ENCODE assay signal across 31 cellular contexts in the genomic region with DNA sequence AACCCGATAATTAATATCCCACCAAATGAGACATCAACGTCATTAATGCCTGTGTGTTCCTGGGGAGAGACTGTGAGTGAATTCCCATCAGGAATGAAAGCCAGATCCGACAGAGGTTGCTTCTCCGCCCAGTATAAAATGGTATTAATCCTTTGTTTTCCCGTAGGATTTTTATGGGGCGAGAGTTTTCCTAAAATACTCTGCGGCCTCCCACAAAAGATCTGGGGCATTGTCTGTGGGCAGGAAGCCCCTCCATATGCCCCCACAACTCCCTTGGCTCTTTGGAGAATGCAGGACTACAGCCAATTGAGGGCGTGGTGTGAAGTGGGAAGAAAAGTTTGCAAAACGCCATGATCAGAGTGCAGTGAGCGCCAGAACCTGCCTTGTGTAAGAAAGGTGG. TPM values are rescaled to one million over a fixed set of nuclear protein-coding genes. Genes with fewer than 3 reads are reported as not detected.
"Had no signal": no experiment of that assay in that cellular context is flagged by ENCODE, and none has a peak within 500 bp of the region (broad histone marks: within the 10 kb centered on the region; RNA-seq: fewer than 3 reads in every experiment).

No MANE protein-coding gene starts in this region.

- H3K36me3 Mint-ChIP-seq: activated naive CD8-positive, alpha-beta T cell had no signal

- H3K4me1 Mint-ChIP-seq: activated B cell treated with CpG ODN at 0.5 μM for 24 hours; activated T-helper 17 cell treated with anti-CD3 and anti-CD28 coated beads, Interleukin-2, amount 50 U/mL, for 72 hours; T-helper 17 cell had no signal

- H3K4me3 Mint-ChIP-seq: activated B cell treated with CpG ODN at 0.5 μM for 24 hours; activated CD8-positive, alpha-beta T cell treated with anti-CD3 and anti-CD28 coated beads for 36 hours; activated naive CD8-positive, alpha-beta T cell; activated T-cell treated with anti-CD3 and anti-CD28 coated beads, Interleukin-2, amount 50 U/mL, for 4 hours; activated T-helper 17 cell treated with anti-CD3 and anti-CD28 coated beads, Interleukin-2, amount 50 U/mL, for 72 hours; T-helper 17 cell; T-helper 2 cell treated with Interferon-gamma antibody and Interleukin-4, amounts not matched to agents 5 μg/mL and 100 μg/mL, for 36 hours had no signal

- H3K9me3 Mint-ChIP-seq: activated B cell treated with CpG ODN at 0.5 μM for 24 hours; activated T-cell treated with anti-CD3 and anti-CD28 coated beads, Interleukin-2, amount 50 U/mL, for 4 hours; T-helper 2 cell treated with Interferon-gamma antibody and Interleukin-4, amounts not matched to agents 5 μg/mL and 100 μg/mL, for 36 hours had no signal

- H3K27ac Mint-ChIP-seq: activated B cell treated with CpG ODN at 0.5 μM for 24 hours; activated CD8-positive, alpha-beta T cell treated with anti-CD3 and anti-CD28 coated beads for 36 hours; activated naive CD8-positive, alpha-beta T cell; activated T-helper 17 cell treated with anti-CD3 and anti-CD28 coated beads, Interleukin-2, amount 50 U/mL, for 72 hours; T-helper 17 cell; T-helper 2 cell treated with Interferon-gamma antibody and Interleukin-4, amounts not matched to agents 5 μg/mL and 100 μg/mL, for 36 hours had no signal

- H3K36me3 ChIP-seq: WERI-Rb-1 had no signal

- H3K27ac ChIP-seq: epithelial cell of prostate, WERI-Rb-1 had no signal

- DNase-seq: activated B cell treated with CpG ODN at 0.5 μM for 24 hours; activated CD4-positive, alpha-beta T cell treated with anti-CD3 and anti-CD28 coated beads for 48 hours; activated CD4-positive, alpha-beta T cell treated with anti-CD3 and anti-CD28 coated beads, Interleukin-2, amount 50 U/mL, for 1 hour; activated CD4-positive, alpha-beta T cell treated with anti-CD3 and anti-CD28 coated beads, Interleukin-2, amount 50 U/mL, for 48 hours; activated CD8-positive, alpha-beta memory T cell treated with anti-CD3 and anti-CD28 coated beads for 24 hours; activated CD8-positive, alpha-beta T cell treated with anti-CD3 and anti-CD28 coated beads for 36 hours; activated effector memory CD4-positive, alpha-beta T cell treated with Interleukin-2 at 50 U/mL for 16 hours; activated gamma-delta T cell treated with Interleukin-2 at 50 U/mL for 16 hours; activated naive CD4-positive, alpha-beta T cell treated with anti-CD3 and anti-CD28 coated beads, Interleukin-2, amount 50 U/mL, for 16 hours; activated naive CD4-positive, alpha-beta T cell treated with Interleukin-2 at 50 U/mL for 16 hours; activated T-cell treated with anti-CD3 and anti-CD28 coated beads, Interleukin-2, amount 50 U/mL, for 4 hours; amniotic stem cell; anterior cingulate cortex; caudate nucleus; cortex of kidney; dermis blood vessel endothelial cell; effector CD8-positive, alpha-beta T cell; foreskin fibroblast; head of caudate nucleus; T-helper 1 cell; T-helper 17 cell; T1000; WERI-Rb-1 had no signal

RNA-seq across cellular contexts. Expression of a gene that starts 26.7 kb away (rescaled TPM):
- total RNA-seq: activated B cell treated with CpG ODN at 0.5 μM for 24 hours; activated CD8-positive, alpha-beta T cell treated with anti-CD3 and anti-CD28 coated beads for 36 hours; activated T-cell treated with anti-CD3 and anti-CD28 coated beads, Interleukin-2, amount 50 U/mL, for 4 hours; activated T-helper 17 cell treated with anti-CD3 and anti-CD28 coated beads, Interleukin-2, amount 50 U/mL, for 72 hours; astrocyte; dermis blood vessel endothelial cell; endothelial cell of umbilical vein; esophagus mucosa; T-helper 17 cell had no signal
- polyA plus RNA-seq: adipose tissue, endothelial cell of umbilical vein had no signal

RNA-seq across cellular contexts. Expression of a gene that starts 29.5 kb away (rescaled TPM):
- total RNA-seq: activated B cell treated with CpG ODN at 0.5 μM for 24 hours; activated CD8-positive, alpha-beta T cell treated with anti-CD3 and anti-CD28 coated beads for 36 hours; activated T-cell treated with anti-CD3 and anti-CD28 coated beads, Interleukin-2, amount 50 U/mL, for 4 hours; activated T-helper 17 cell treated with anti-CD3 and anti-CD28 coated beads, Interleukin-2, amount 50 U/mL, for 72 hours; dermis blood vessel endothelial cell; endothelial cell of umbilical vein; T-helper 17 cell had no signal
- polyA plus RNA-seq: endothelial cell of umbilical vein had no signal
